1 cellular context compared by ENCODE assay signal in genomic region chr1:118485757-118486156, GRCh38.
TF ChIP-seq lines count a peak whose summit lies in the region.

No MANE protein-coding gene starts in this region.

TF ChIP-seq in K562, 482 proteins besides CTCF, POLR2A, EP300 and RAD21:
- TF ChIP-seq NFIX (CRISPR knock-in tag; IDR thresholded peaks at IDR 0.05; ENCODE audit: low read depth) (0 out of 2 replicates have a peak, but pooled peaks have one; percentile 27), ADNP (tag; IDR thresholded peaks at IDR 0.05) (no peak), ZNF764 (CRISPR knock-in tag; IDR thresholded peaks at IDR 0.05; ENCODE audit: low read depth) (no peak), USF1 (CRISPR knock-in tag; IDR thresholded peaks at IDR 0.05) (no peak), LEF1 (IDR thresholded peaks at IDR 0.05) (no peak), PHF20 (IDR thresholded peaks at IDR 0.05; ENCODE audit: partially characterized antibody) (no peak), JUND (IDR thresholded peaks at IDR 0.05; ENCODE audit: borderline replicate concordance, low read depth, low read length) (no peak), JUND (tag; IDR thresholded peaks at IDR 0.05; ENCODE audit: borderline replicate concordance, low read depth, low read length) (no peak), ZBTB26 (CRISPR knock-in tag; IDR thresholded peaks at IDR 0.05) (no peak), NBN (IDR thresholded peaks at IDR 0.05; ENCODE audit: low read depth) (no peak), NFIC (IDR thresholded peaks at IDR 0.05) (peak; percentile 52), NFE2 (IDR thresholded peaks at IDR 0.05; ENCODE audit: low read depth) (no peak), HNRNPK (IDR thresholded peaks at IDR 0.05; ENCODE audit: low read depth, low read length, poor library complexity, severe bottlenecking) (no peak), KHSRP (IDR thresholded peaks at IDR 0.05) (no peak)
